In the genomic region with DNA sequence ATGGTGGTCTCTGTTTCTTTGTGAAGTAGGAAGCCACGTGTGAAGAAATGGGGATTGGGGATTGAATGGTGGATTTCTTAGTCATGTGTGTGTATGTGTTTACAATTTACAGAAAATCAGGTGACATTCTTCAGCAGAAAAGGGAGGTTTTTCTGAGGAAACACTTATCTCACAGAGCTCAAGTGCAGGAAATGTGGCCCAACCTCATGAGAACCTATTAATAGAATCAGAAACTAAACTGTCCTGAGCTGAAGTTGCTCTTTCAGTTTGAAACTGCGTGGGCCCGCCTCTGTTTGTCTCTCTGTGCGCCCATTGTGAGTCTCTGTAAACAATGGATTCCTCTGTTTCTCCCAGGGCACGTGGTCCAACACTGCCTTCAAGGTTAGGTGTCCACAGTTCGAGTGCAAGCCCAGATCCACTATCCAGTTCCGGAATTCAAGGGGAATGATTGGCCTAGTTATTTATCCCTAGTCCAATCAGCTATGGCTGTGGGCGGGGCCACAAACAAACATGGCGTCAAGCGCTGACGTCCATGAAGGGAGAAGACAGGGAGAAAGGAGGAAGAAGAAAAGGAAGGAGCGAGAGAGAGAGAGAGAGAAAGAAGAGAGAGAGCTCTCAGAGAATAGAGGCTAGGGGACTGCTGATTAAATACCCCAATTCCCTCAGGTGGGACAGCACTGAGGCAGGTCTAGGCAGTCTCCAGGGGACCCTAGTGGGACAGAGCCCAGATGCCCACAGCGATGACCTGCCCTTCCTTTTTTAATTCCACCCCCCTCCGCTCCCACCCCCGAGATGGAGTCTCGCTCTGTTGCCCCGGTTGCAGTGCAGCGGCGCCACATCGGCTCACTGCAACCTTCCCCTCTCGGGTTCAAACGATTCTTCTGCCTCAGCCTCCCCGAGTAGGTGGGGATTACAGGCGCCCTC, we compare ENCODE assay signal across 8 cellular contexts. TPM values are rescaled to one million over a fixed set of nuclear protein-coding genes. Genes with fewer than 3 reads are reported as not detected.
A peak's percentile ranks its signal among the peaks of the same experiment; 100 is the strongest.
DNase-seq lines count a peak whose midpoint lies in the region; FAIRE-seq and TF ChIP-seq lines count a peak whose summit lies in the region.

No MANE protein-coding gene starts in this region.

- H3K9me3 ChIP-seq in GM23248 (ENCODE audit: low read depth): no peaks in the 10 kb centered on the region
- no peaks in the 10 kb centered on the region for H3K9me3 ChIP-seq in spleen

- DNase-seq in GM10266 (ENCODE audit: extremely low spot score) (peak; percentile 74), GM23248 (no peak), NCI-H146 (lab: John Stamatoyannopoulos, UW) (peak; percentile 77), glomerular endothelial cell (ENCODE audit: extremely low read depth, low read depth, low spot score) (peak; percentile 18), spleen (peak; percentile 89), D721Med (ENCODE audit: insufficient read length, low spot score) (no peak), DMS153 treated with DMSO at 0.1 percent for 48 hours (lab: John Stamatoyannopoulos, UW; ENCODE audit: unreplicated experiment) (no peak)
- DNase-seq in activated CD8-positive, alpha-beta memory T cell treated with anti-CD3 and anti-CD28 coated beads, Interleukin-2, amount 50 U/mL, for 48 hours: peak; percentile 81

- no peak overlapping the region for H3K4me2 ChIP-seq in GM23248 (ENCODE audit: unreplicated experiment)

- no peaks in the 10 kb centered on the region for H3K9me2 ChIP-seq in GM23248 (ENCODE audit: insufficient read depth)

- peak overlapping the region; percentile 15; the same call in 1 of the 2 replicates for H2AFZ ChIP-seq in GM23248

- no peak overlapping the region for H3K9ac ChIP-seq in GM23248

- no peak overlapping the region for H3K4me3 ChIP-seq in GM23248
- H3K4me3 ChIP-seq in spleen: peak overlapping the region in 7 of 8 donors; percentile 16 to 63 (median 22)

- no peak overlapping the region for H3K27ac ChIP-seq in GM23248
- peak overlapping the region; percentile 82 to 92 (median 86) for H3K27ac ChIP-seq in spleen

- H3K36me3 ChIP-seq in GM23248 (ENCODE audit: low read depth) (no peaks in the 10 kb centered on the region), spleen (no peaks in the 10 kb centered on the region)

- H3K4me1 ChIP-seq in GM23248 (ENCODE audit: insufficient read depth) (no peaks in the 10 kb centered on the region), spleen (peaks cover 7 to 26% (median 17%) of the 10 kb centered on the region in 6 donors)

- intact Hi-C loops in spleen (cut with DNase I; ENCODE audit: low total_unique reads): no loop called here

- H3F3A ChIP-seq in GM23248 (ENCODE audit: insufficient read depth): no peaks in the 10 kb centered on the region

- no peaks in the 10 kb centered on the region for H4K20me1 ChIP-seq in GM23248 (ENCODE audit: insufficient read depth)

- H3K79me2 ChIP-seq in GM23248 (ENCODE audit: insufficient read depth): no peaks in the 10 kb centered on the region

- H3K27me3 ChIP-seq in GM23248 (replicated peaks; ENCODE audit: insufficient read depth) (no peaks in the 10 kb centered on the region), spleen (replicated peaks in 1 of 7) (no peaks in the 10 kb centered on the region)

- no peak for FAIRE-seq in D721Med (lab: Jason Lieb, UNC)

- in situ Hi-C loops in GM23248 (cut with MboI): no loop called here

- no peak for TF ChIP-seq CTCF in GM10266 (IDR thresholded peaks at IDR 0.05; ENCODE audit: control insufficient read depth, insufficient read depth, low read depth, missing control alignments)
- TF ChIP-seq CTCF in spleen (IDR thresholded peaks at IDR 0.05 in 8 of 11, conservative IDR thresholded peaks at IDR 0.05 in 3 of 11): no peak
- no peak for TF ChIP-seq CTCF in D721Med (IDR thresholded peaks at IDR 0.05; ENCODE audit: insufficient read depth, missing control alignments)

- peak in 1 of 3 donors; percentile 13 for TF ChIP-seq POLR2A in spleen (IDR thresholded peaks at IDR 0.05)

- WGBS in GM23248 (ENCODE audit: low coverage in 1 of 2, low lambda C conversion rate in 2 of 2, missing lambda C conversion rate in 2 of 2), 2 experiments: 84 to 86% methylated on average over 23 to 24 of the region's 24 CpGs
- WGBS in spleen, 5 donors: 50 to 54% (median 53%) methylated on average over 24 of the region's 24 CpGs

RNA-seq across cellular contexts. Expression of a gene that starts 31.4 kb away (rescaled TPM):
- 21.2 and 29.7 TPM in 2 replicates for total RNA-seq in GM23248 (2014; rRNA removed; shearing (Covaris generic))
- polyA plus RNA-seq in GM23248 (2016; fragmentation: Nextera tagmentation; extraction: Ambion mirVana): 8.5 and 12.3 TPM in 2 replicates
- total RNA-seq in glomerular endothelial cell: 14.2 and 40.6 TPM in 2 replicates
- 10 to 100 TPM; 12.9 to 19.9 (median 17.8) TPM for total RNA-seq in spleen
- 10 to 100 TPM; 15.2 to 21.5 (median 16.4) TPM for polyA plus RNA-seq in spleen

RNA-seq across cellular contexts. Expression of a gene that starts 44.4 kb away (rescaled TPM):
- total RNA-seq in GM23248 (2014; rRNA removed; shearing (Covaris generic)): 9.5 and 9.7 TPM in 2 replicates
- 10.6 and 14.0 TPM in 2 replicates for polyA plus RNA-seq in GM23248 (2016; fragmentation: Nextera tagmentation; extraction: Ambion mirVana)
- total RNA-seq in glomerular endothelial cell: 10.4 and 11.4 TPM in 2 replicates
- 10 to 100 TPM in 1 of 7 donors, 1 to 10 TPM in 6; 4.5 to 10.1 (median 6.3) TPM for total RNA-seq in spleen
- 1 to 10 TPM; 1.8 to 2.9 (median 2.8) TPM for polyA plus RNA-seq in spleen

Comparison
In these comparisons a context has a peak if more than half of its experiments do, and no peak if none do; other contexts are left out.
1. DNase-seq: peak in GM10266 (single experiment), NCI-H146 (single experiment), activated CD8-positive, alpha-beta memory T cell treated with anti-CD3 and anti-CD28 coated beads, Interleukin-2, amount 50 U/mL, for 48 hours (single experiment), glomerular endothelial cell (single experiment) and spleen (single experiment); none in GM23248 (single experiment), D721Med (single experiment) and DMS153 treated with DMSO at 0.1 percent for 48 hours (single experiment).